1 cellular context compared by ENCODE assay signal in genomic region chr14:104283197-104284106, GRCh38.
A peak's percentile ranks its signal among the peaks of the same experiment; 100 is the strongest.
TF ChIP-seq lines count a peak whose summit lies in the region.

No MANE protein-coding gene starts in this region.

TF ChIP-seq in HEK293, 187 proteins besides CTCF, POLR2A, EP300 and RAD21 (continued from another document):
- no peak for TF ChIP-seq ZNF341 (tag by site-specific recombination; IDR thresholded peaks at IDR 0.05; ENCODE audit: low read depth)
- TF ChIP-seq ZIC2 (tag by site-specific recombination; IDR thresholded peaks at IDR 0.05), result peak; percentile 84
- TF ChIP-seq ZBTB44 (tag by site-specific recombination; IDR thresholded peaks at IDR 0.05), result peak; percentile 57; the same call in 1 of the 2 replicates
- TF ChIP-seq ZNF747 (tag by site-specific recombination; IDR thresholded peaks at IDR 0.05), result no peak
- TF ChIP-seq ZNF704 (tag by site-specific recombination; IDR thresholded peaks at IDR 0.05), result no peak
- no peak for TF ChIP-seq ZSCAN5A (tag by site-specific recombination; IDR thresholded peaks at IDR 0.05)
- no peak for TF ChIP-seq ZSCAN23 (tag by site-specific recombination; IDR thresholded peaks at IDR 0.05)
- TF ChIP-seq ZNF530 (tag by site-specific recombination; IDR thresholded peaks at IDR 0.05; ENCODE audit: low read depth), result no peak
- TF ChIP-seq ATF2 (tag by site-specific recombination; IDR thresholded peaks at IDR 0.05; ENCODE audit: low read depth), result no peak
- no peak for TF ChIP-seq ZNF37A (tag by site-specific recombination; IDR thresholded peaks at IDR 0.05)
- TF ChIP-seq ZFHX2 (tag by site-specific recombination; conservative IDR thresholded peaks at IDR 0.05), result peak; percentile 68
- TF ChIP-seq ZSCAN18 (tag by site-specific recombination; IDR thresholded peaks at IDR 0.05), result no peak
- TF ChIP-seq YY2 (tag by site-specific recombination; IDR thresholded peaks at IDR 0.05), result no peak
- TF ChIP-seq ZNF600 (tag by site-specific recombination; IDR thresholded peaks at IDR 0.05), result peak; percentile 46; the same call in 1 of the 2 replicates
- peak; percentile 57; the same call in 1 of the 2 replicates for TF ChIP-seq ZBTB17 (tag by site-specific recombination; IDR thresholded peaks at IDR 0.05)
- no peak for TF ChIP-seq PRDM1 (tag by site-specific recombination; IDR thresholded peaks at IDR 0.05)
- TF ChIP-seq ZNF626 (tag by site-specific recombination; IDR thresholded peaks at IDR 0.05), result no peak
- TF ChIP-seq MYNN (tag by site-specific recombination; IDR thresholded peaks at IDR 0.05; ENCODE audit: borderline replicate concordance), result no peak
